Comparison of ENCODE assay signal across 3 cellular contexts in the genomic region with DNA sequence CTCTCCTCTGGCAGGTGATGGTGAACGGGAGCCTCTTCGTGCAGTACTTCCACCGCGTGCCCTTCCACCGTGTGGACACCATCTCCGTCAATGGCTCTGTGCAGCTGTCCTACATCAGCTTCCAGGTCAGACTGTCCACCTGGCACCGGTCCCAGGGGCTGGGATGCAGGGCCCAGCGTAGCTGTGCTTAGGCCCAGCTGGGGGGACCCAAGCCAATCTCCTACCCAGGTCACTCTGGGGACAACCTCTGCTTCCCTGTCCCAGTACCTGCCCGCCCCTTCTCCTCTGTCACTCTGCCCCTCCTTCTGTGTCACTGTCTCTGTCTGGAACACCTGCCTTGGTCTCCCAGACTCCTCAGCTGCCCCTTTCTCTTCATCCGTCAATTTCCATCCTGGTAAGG. TPM values are rescaled to one million over a fixed set of nuclear protein-coding genes. Genes with fewer than 3 reads are reported as not detected.
"Had no signal": no experiment of that assay in that cellular context is flagged by ENCODE, and none has a peak within 500 bp of the region (broad histone marks: within the 10 kb centered on the region; RNA-seq: fewer than 3 reads in every experiment).

No MANE protein-coding gene starts in this region.

RNA-seq across cellular contexts. Expression of a gene that starts 11.0 kb away (rescaled TPM):
- total RNA-seq: LHCN-M2, M059J, MCF 10A had no signal
